Comparison of ENCODE assay signal across 10 cellular contexts in the genomic region with DNA sequence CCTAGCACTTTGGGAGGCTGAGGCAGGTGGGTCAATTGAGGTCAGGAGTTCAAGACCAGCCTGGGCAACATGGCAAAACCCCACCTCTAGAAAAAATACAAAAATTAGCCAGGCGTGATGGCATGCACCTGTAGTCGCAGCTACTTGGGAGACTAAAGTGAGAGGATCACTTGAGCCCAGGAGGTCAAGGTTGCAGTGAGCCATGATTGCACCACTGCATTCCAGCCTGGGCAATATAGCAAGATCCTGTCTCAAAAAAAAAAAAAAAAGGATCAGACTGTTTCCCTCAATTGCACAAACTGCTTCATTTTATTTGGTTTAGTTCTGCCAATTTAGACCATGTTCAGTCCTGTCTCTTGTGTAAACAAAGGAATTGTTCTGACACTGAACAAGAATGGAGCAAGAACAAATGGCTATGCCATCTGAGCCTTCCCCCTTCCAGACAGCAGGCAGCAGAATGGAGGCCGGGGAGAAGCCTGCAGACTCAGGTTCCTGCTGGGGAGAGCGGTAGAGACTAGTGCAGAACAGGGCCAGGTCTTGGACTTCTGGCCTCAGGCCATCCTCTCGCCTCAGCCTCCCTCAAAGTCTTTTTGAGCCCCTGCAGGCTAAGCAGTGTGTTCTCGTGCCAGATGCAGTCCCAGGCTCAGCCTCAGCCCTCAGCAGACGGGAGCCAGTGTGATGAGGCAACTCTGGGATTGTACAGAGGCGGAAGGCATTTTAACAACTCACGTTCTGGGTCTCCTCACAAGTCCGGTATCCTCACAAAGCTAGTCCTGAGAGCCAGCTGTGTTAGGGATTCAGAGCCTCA. TPM values are rescaled to one million over a fixed set of nuclear protein-coding genes. Genes with fewer than 3 reads are reported as not detected.
A peak's percentile ranks its signal among the peaks of the same experiment; 100 is the strongest.
DNase-seq lines count a peak whose midpoint lies in the region; ATAC-seq, FAIRE-seq and TF ChIP-seq lines count a peak whose summit lies in the region.
"Had no signal": no experiment of that assay in that cellular context is flagged by ENCODE, and none has a peak within 500 bp of the region (broad histone marks: within the 10 kb centered on the region; RNA-seq: fewer than 3 reads in every experiment).

No MANE protein-coding gene starts in this region.

- no peak overlapping the region for H2AFZ ChIP-seq in HepG2 (ENCODE audit: low read length)

- H3K36me3 Mint-ChIP-seq in T-helper 2 cell treated with Interferon-gamma antibody and Interleukin-4, amounts not matched to agents 5 μg/mL and 100 μg/mL, for 36 hours (ENCODE audit: low read depth): peaks cover 38% of the 10 kb centered on the region

- H3K4me3 ChIP-seq in bronchial epithelial cell (ENCODE audit: low read depth, low read length) (no peak overlapping the region), HepG2 (replicated peaks in 1 of 3; ENCODE audit: insufficient read depth in 1 of 3, low read depth in 2 of 3, low read length in 3 of 3) (no peak overlapping the region), stomach smooth muscle (ENCODE audit: low read length in 2 of 2) (no peak overlapping the region)

- no peak for DNase-seq in T-helper 2 cell treated with Interferon-gamma antibody and Interleukin-4, amounts not matched to agents 5 μg/mL and 100 μg/mL, for 36 hours (ENCODE audit: low spot score)
- DNase-seq in T-helper 2 cell: no peak
- DNase-seq in bronchial epithelial cell (ENCODE audit: low read depth): peak; percentile 48
- DNase-seq in HepG2 (ENCODE audit: low spot score): no peak
- DNase-seq in NCI-H510A treated with DMSO at 0.1 percent for 48 hours (lab: John Stamatoyannopoulos, UW): no peak
- no peak for DNase-seq in NOMO-1 treated with DMSO at 0.1 percent for 48 hours (lab: John Stamatoyannopoulos, UW; ENCODE audit: unreplicated experiment)
- no peak for DNase-seq in HuH-7.5 (ENCODE audit: low spot score)
- DNase-seq: stimulated activated CD4-positive, alpha-beta T cell treated with anti-CD3 and anti-CD28 coated beads, Interleukin-15, amount 100 ng/mL, for 24 hours; stimulated activated naive CD4-positive, alpha-beta T cell treated with Interleukin-2 at 50 U/mL for 16 hours had no signal

- BruUV-seq in HepG2 (replicated peaks; lab: Mats Ljungman, UMichigan): no TSS peak

- H3K9me3 ChIP-seq in HepG2 (ENCODE audit: low read length) (no peaks in the 10 kb centered on the region), stomach smooth muscle (ENCODE audit: control insufficient read depth in 2 of 2, low read length in 2 of 2) (no peaks in the 10 kb centered on the region)

- H3K4me2 ChIP-seq in HepG2 (ENCODE audit: low read depth, low read length): no peak overlapping the region

- TF ChIP-seq EP300 in HepG2 (IDR thresholded peaks at IDR 0.05; ENCODE audit: low read depth in 2 of 2, low read length in 2 of 2): no peak
- TF ChIP-seq EP300 in HepG2 (CRISPR knock-in tag; IDR thresholded peaks at IDR 0.05; ENCODE audit: borderline replicate concordance): no peak

- CTCF ChIA-PET in HepG2 (lab: Yijun Ruan, JAX; ENCODE audit: low intra/inter-chr PET ratio, low total read pairs): no interaction called here

- H3K27ac ChIP-seq in HepG2 (ENCODE audit: extremely low read length, insufficient read depth, low read length) (no peak overlapping the region), stomach smooth muscle (ENCODE audit: low read length) (peak overlapping the region; percentile 74)

- H3K9me3 Mint-ChIP-seq in T-helper 2 cell treated with Interferon-gamma antibody and Interleukin-4, amounts not matched to agents 5 μg/mL and 100 μg/mL, for 36 hours: no peaks in the 10 kb centered on the region

- H3K79me2 ChIP-seq in HepG2 (ENCODE audit: insufficient read depth, low read length): no peaks in the 10 kb centered on the region

- peak; percentile 0; the same call in 1 of the 3 replicates for ATAC-seq in HepG2

- TF ChIP-seq RAD21 in HepG2 (CRISPR knock-in tag; IDR thresholded peaks at IDR 0.05): no peak

- no peaks in the 10 kb centered on the region for H3K4me1 ChIP-seq in HepG2 (ENCODE audit: insufficient read depth, low read length)
- peaks cover 25% of the 10 kb centered on the region for H3K4me1 ChIP-seq in stomach smooth muscle (ENCODE audit: control insufficient read depth, insufficient read depth, low read length)

- H3K36me3 ChIP-seq in bronchial epithelial cell (ENCODE audit: control insufficient read depth, insufficient read depth, low read length) (peaks cover 20% of the 10 kb centered on the region), HepG2 (replicated peaks in 1 of 2; ENCODE audit: control insufficient read depth in 1 of 2, insufficient read depth in 2 of 2, low read length in 2 of 2) (peaks cover 12 to 61% of the 10 kb centered on the region in 2 experiments), stomach smooth muscle (ENCODE audit: control insufficient read depth in 2 of 2, insufficient read depth in 2 of 2, low read length in 2 of 2) (peaks cover 47 to 52% of the 10 kb centered on the region in 2 donors)

- TF ChIP-seq POLR2A in HepG2 (IDR thresholded peaks at IDR 0.05; ENCODE audit: insufficient read depth in 1 of 2, low read depth in 2 of 2, low read length in 2 of 2): no peak

- in situ Hi-C loops in HepG2 (cut with HindIII; ENCODE audit: extremely low pct_ligation_motif_present, low pct_unique_long_range_greater_than_20kb): no loop called here

- TF ChIP-seq CTCF in bronchial epithelial cell (IDR thresholded peaks at IDR 0.05; ENCODE audit: insufficient read depth, low read length, severe bottlenecking): no peak
- no peak for TF ChIP-seq CTCF in HepG2 (CRISPR knock-in tag; IDR thresholded peaks at IDR 0.05)

- H3K27ac Mint-ChIP-seq in T-helper 2 cell treated with Interferon-gamma antibody and Interleukin-4, amounts not matched to agents 5 μg/mL and 100 μg/mL, for 36 hours: peak overlapping the region; percentile 2

- H3K9ac ChIP-seq in HepG2 (ENCODE audit: insufficient read depth, low read depth, low read length) (no peak overlapping the region), stomach smooth muscle (ENCODE audit: low read length in 2 of 2) (peak overlapping the region; percentile 26 to 36)

- POLR2A ChIA-PET in HepG2 (lab: Yijun Ruan, JAX): interaction anchor here (1.6 to 2.7 kb wide), 2 partner anchors 18 to 55 kb away, joined by 3 to 9 read pairs; a partner anchor contains a TSS

- FAIRE-seq in bronchial epithelial cell (lab: Jason Lieb, UNC) (peak; percentile 88), HepG2 (lab: Jason Lieb, UNC) (no peak)

- H3K27me3 Mint-ChIP-seq in T-helper 2 cell treated with Interferon-gamma antibody and Interleukin-4, amounts not matched to agents 5 μg/mL and 100 μg/mL, for 36 hours (ENCODE audit: low read depth): no peaks in the 10 kb centered on the region

- no peaks in the 10 kb centered on the region; the same call in 1 of the 2 replicates for H4K20me1 ChIP-seq in HepG2 (ENCODE audit: insufficient read depth, low read length)

- H3K27me3 ChIP-seq in bronchial epithelial cell (ENCODE audit: control insufficient read depth, insufficient read depth, low read length) (no peaks in the 10 kb centered on the region), HepG2 (ENCODE audit: control insufficient read depth in 1 of 2, insufficient read depth in 2 of 2, low read length in 2 of 2) (no peaks in the 10 kb centered on the region), stomach smooth muscle (ENCODE audit: control insufficient read depth in 1 of 2, insufficient read depth in 2 of 2, low read length in 2 of 2) (no peaks in the 10 kb centered on the region)

- H3K4me1 Mint-ChIP-seq in T-helper 2 cell treated with Interferon-gamma antibody and Interleukin-4, amounts not matched to agents 5 μg/mL and 100 μg/mL, for 36 hours (ENCODE audit: low read depth): peaks cover 23% of the 10 kb centered on the region

- intact Hi-C loops in HepG2 (cut with micrococcal nuclease; ENCODE audit: unreplicated experiment): no loop called here

- 85% methylated on average over 10 of the region's 10 CpGs for WGBS in HepG2 (ENCODE audit: low lambda C conversion rate)

- no peak overlapping the region for H3K4me3 Mint-ChIP-seq in T-helper 2 cell treated with Interferon-gamma antibody and Interleukin-4, amounts not matched to agents 5 μg/mL and 100 μg/mL, for 36 hours

RNA-seq across cellular contexts. Expression of a gene that starts 18.2 kb away (rescaled TPM):
- 657 and 766 TPM in 2 replicates for total RNA-seq in bronchial epithelial cell
- total RNA-seq in HepG2 (2016; rRNA removed; fragmentation: Illumina TruSeq; extraction: Trizol): 807 and 1,064 TPM in 2 replicates
- total RNA-seq in HepG2 (2016; cell fraction: cytosol; rRNA removed; fragmentation: Illumina TruSeq; extraction: Trizol; ENCODE audit: low read depth): 62.0 and 74.9 TPM in 2 replicates
- total RNA-seq in HepG2 (2016; cell fraction: insoluble cytoplasmic fraction; rRNA removed; fragmentation: Illumina TruSeq; extraction: Trizol): 774 and 1,069 TPM in 2 replicates
- total RNA-seq in HepG2 (2016; cell fraction: membrane; rRNA removed; fragmentation: Illumina TruSeq; extraction: Trizol): 140 and 164 TPM in 2 replicates
- 1,562 and 1,725 TPM in 2 replicates for total RNA-seq in HepG2 (2016; cell fraction: nucleus; rRNA removed; fragmentation: Illumina TruSeq; extraction: Trizol)
- 329 and 382 TPM in 2 replicates for polyA plus RNA-seq in HepG2 (2011; rRNA removed)
- 90.5 and 96.7 TPM in 2 replicates for polyA plus RNA-seq in HepG2 (2011; cell fraction: cytosol; rRNA removed)
- 1,180 and 1,349 TPM in 2 replicates for polyA plus RNA-seq in HepG2 (2011; cell fraction: nucleus; rRNA removed)
- 483 and 590 TPM in 2 replicates for polyA plus RNA-seq in HepG2 (2012)
- 35.6 TPM in 2 replicates for polyA plus RNA-seq in HepG2 (2016; cell fraction: cytosol; fragmentation: Illumina TruSeq; extraction: Trizol; ENCODE audit: low read depth)
- 527 and 548 TPM in 2 replicates for polyA plus RNA-seq in HepG2 (2016; cell fraction: insoluble cytoplasmic fraction; fragmentation: Illumina TruSeq; extraction: Trizol; ENCODE audit: low read depth)
- polyA plus RNA-seq in HepG2 (2016; cell fraction: membrane; fragmentation: Illumina TruSeq; extraction: Trizol; ENCODE audit: low read depth): 79.3 and 80.3 TPM in 2 replicates
- polyA plus RNA-seq in HepG2 (2016; cell fraction: nucleus; fragmentation: Illumina TruSeq; extraction: Trizol; ENCODE audit: insufficient read depth, low read depth): 2,398 and 2,412 TPM in 2 replicates
- polyA minus RNA-seq in HepG2 (2011; rRNA and poly(A)+ RNA removed; ENCODE audit: low replicate concordance): 416 and 431 TPM in 2 replicates
- 259 and 342 TPM in 2 replicates for polyA minus RNA-seq in HepG2 (2011; cell fraction: cytosol; rRNA and poly(A)+ RNA removed)
- 3,243 and 3,756 TPM in 2 replicates for polyA minus RNA-seq in HepG2 (2011; cell fraction: nucleus; rRNA and poly(A)+ RNA removed)

RNA-seq across cellular contexts. Expression of a gene that starts 54.9 kb away (rescaled TPM):
- total RNA-seq in bronchial epithelial cell (32.9 and 37.6 TPM in 2 replicates), HepG2 (2016; rRNA removed; fragmentation: Illumina TruSeq; extraction: Trizol) (28.6 and 31.9 TPM in 2 replicates)
- total RNA-seq in HepG2 (2016; cell fraction: cytosol; rRNA removed; fragmentation: Illumina TruSeq; extraction: Trizol; ENCODE audit: low read depth): 12.6 and 13.4 TPM in 2 replicates
- 28.3 and 34.5 TPM in 2 replicates for total RNA-seq in HepG2 (2016; cell fraction: insoluble cytoplasmic fraction; rRNA removed; fragmentation: Illumina TruSeq; extraction: Trizol)
- 10.7 and 10.9 TPM in 2 replicates for total RNA-seq in HepG2 (2016; cell fraction: membrane; rRNA removed; fragmentation: Illumina TruSeq; extraction: Trizol)
- 22.7 and 23.6 TPM in 2 replicates for total RNA-seq in HepG2 (2016; cell fraction: nucleus; rRNA removed; fragmentation: Illumina TruSeq; extraction: Trizol)
- polyA plus RNA-seq in HepG2 (2011; rRNA removed): 19.9 and 20.8 TPM in 2 replicates
- 12.9 and 13.5 TPM in 2 replicates for polyA plus RNA-seq in HepG2 (2011; cell fraction: cytosol; rRNA removed)
- polyA plus RNA-seq in HepG2 (2011; cell fraction: nucleus; rRNA removed): 35.0 and 35.3 TPM in 2 replicates
- 20.2 and 23.0 TPM in 2 replicates for polyA plus RNA-seq in HepG2 (2012)
- polyA plus RNA-seq in HepG2 (2016; cell fraction: cytosol; fragmentation: Illumina TruSeq; extraction: Trizol; ENCODE audit: low read depth): 3.2 and 4.7 TPM in 2 replicates
- polyA plus RNA-seq in HepG2 (2016; cell fraction: insoluble cytoplasmic fraction; fragmentation: Illumina TruSeq; extraction: Trizol; ENCODE audit: low read depth): 29.3 and 30.1 TPM in 2 replicates
- 5.8 and 6.8 TPM in 2 replicates for polyA plus RNA-seq in HepG2 (2016; cell fraction: membrane; fragmentation: Illumina TruSeq; extraction: Trizol; ENCODE audit: low read depth)
- polyA plus RNA-seq in HepG2 (2016; cell fraction: nucleus; fragmentation: Illumina TruSeq; extraction: Trizol; ENCODE audit: insufficient read depth, low read depth): 41.0 and 41.7 TPM in 2 replicates
- 25.8 and 35.3 TPM in 2 replicates for polyA minus RNA-seq in HepG2 (2011; rRNA and poly(A)+ RNA removed; ENCODE audit: low replicate concordance)
- polyA minus RNA-seq in HepG2 (2011; cell fraction: cytosol; rRNA and poly(A)+ RNA removed): 10.6 and 11.2 TPM in 2 replicates
- polyA minus RNA-seq in HepG2 (2011; cell fraction: nucleus; rRNA and poly(A)+ RNA removed): 20.7 and 28.1 TPM in 2 replicates
